Comparison of ENCODE assay signal across 13 cellular contexts in the genomic region with DNA sequence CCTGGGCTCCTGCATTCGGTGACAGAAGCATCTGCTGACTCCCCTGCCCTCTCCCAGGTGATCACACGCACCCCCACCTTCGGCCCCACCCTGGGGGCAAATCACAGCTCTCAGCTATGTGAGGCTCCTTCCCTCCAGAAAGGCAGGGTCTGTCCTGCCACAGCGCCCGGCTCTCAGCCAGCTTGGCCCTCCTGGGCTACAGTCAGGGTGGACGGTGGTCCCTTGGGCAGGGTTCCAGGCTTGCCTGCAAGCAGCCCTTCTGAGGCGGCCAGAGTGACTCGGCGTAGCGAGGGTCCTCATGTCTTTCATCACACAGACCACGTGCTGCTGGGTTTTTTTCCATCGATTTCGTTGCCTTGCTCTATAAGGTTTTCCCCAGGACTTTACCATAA. TPM values are rescaled to one million over a fixed set of nuclear protein-coding genes. Genes with fewer than 3 reads are reported as not detected.
A peak's percentile ranks its signal among the peaks of the same experiment; 100 is the strongest.
DNase-seq lines count a peak whose midpoint lies in the region; ATAC-seq and TF ChIP-seq lines count a peak whose summit lies in the region.
"Had no signal": no experiment of that assay in that cellular context is flagged by ENCODE, and none has a peak within 500 bp of the region (broad histone marks: within the 10 kb centered on the region; RNA-seq: fewer than 3 reads in every experiment).

No MANE protein-coding gene starts in this region.

- ATAC-seq in activated CD8-positive, alpha-beta T cell treated with anti-CD3 and anti-CD28 coated beads, Interleukin-2, amount 10 ng/mL, durations not matched to agents 7 days and 5 days: no peak
- no peak for ATAC-seq in activated CD8-positive, alpha-beta T cell treated with anti-CD3 and anti-CD28 coated beads for 36 hours
- ATAC-seq: GM23338, HepG2 had no signal

- no peaks in the 10 kb centered on the region for H3K27me3 Mint-ChIP-seq in activated CD8-positive, alpha-beta T cell treated with anti-CD3 and anti-CD28 coated beads, Interleukin-2, amount 10 ng/mL, durations not matched to agents 7 days and 5 days (ENCODE audit: low read depth)
- no peaks in the 10 kb centered on the region for H3K27me3 Mint-ChIP-seq in activated CD8-positive, alpha-beta T cell treated with anti-CD3 and anti-CD28 coated beads for 36 hours
- no peaks in the 10 kb centered on the region for H3K27me3 Mint-ChIP-seq in T-helper 2 cell treated with Interferon-gamma antibody and Interleukin-4, amounts not matched to agents 5 μg/mL and 100 μg/mL, for 36 hours (ENCODE audit: low read depth)
- H3K27me3 Mint-ChIP-seq: CD4-positive, alpha-beta memory T cell had no signal

- TF ChIP-seq POLR2A in esophagus muscularis mucosa (IDR thresholded peaks at IDR 0.05; ENCODE audit: low read depth): no peak
- TF ChIP-seq POLR2A in spleen (IDR thresholded peaks at IDR 0.05): no peak

- no peaks in the 10 kb centered on the region for H3K27me3 ChIP-seq in BLaER1 treated with 17β-estradiol and CSF1 and Interleukin-3, amounts not matched to agents 10 nM and 100 nM
- H3K27me3 ChIP-seq in esophagus muscularis mucosa (peaks cover 0 to 40% (median 0%) of the 10 kb centered on the region in 4 donors), spleen (replicated peaks in 1 of 7) (peaks cover 0 to 33% (median 0%) of the 10 kb centered on the region in 7 donors)

- intact Hi-C loops in activated CD8-positive, alpha-beta T cell treated with anti-CD3 and anti-CD28 coated beads for 36 hours (cut with micrococcal nuclease): no loop called here
- intact Hi-C loops in esophagus muscularis mucosa (cut with DNase I) (no loop called here), spleen (cut with DNase I; ENCODE audit: low total_unique reads) (no loop called here)

- H3K4me3 ChIP-seq in BLaER1 treated with 17β-estradiol and CSF1 and Interleukin-3, amounts not matched to agents 10 nM and 100 nM: no peak overlapping the region
- H3K4me3 ChIP-seq in esophagus muscularis mucosa: no peak overlapping the region
- no peak overlapping the region for H3K4me3 ChIP-seq in spleen
- H3K4me3 ChIP-seq: GM23338, HAP-1 had no signal

- no peaks in the 10 kb centered on the region for H3K9me3 ChIP-seq in BLaER1 treated with 17β-estradiol and CSF1 and Interleukin-3, amounts not matched to agents 10 nM and 100 nM (replicated peaks in 1 of 11)
- H3K9me3 ChIP-seq in esophagus muscularis mucosa (no peaks in the 10 kb centered on the region), spleen (no peaks in the 10 kb centered on the region)
- H3K9me3 ChIP-seq: HAP-1 had no signal

- POLR2A ChIA-PET in activated CD8-positive, alpha-beta T cell treated with anti-CD3 and anti-CD28 coated beads, Interleukin-2, amount 10 ng/mL, durations not matched to agents 7 days and 5 days (lab: Charles Lee): no interaction called here
- POLR2A ChIA-PET in activated CD8-positive, alpha-beta T cell treated with anti-CD3 and anti-CD28 coated beads for 36 hours (lab: Charles Lee): no interaction called here

- H3K36me3 Mint-ChIP-seq in activated CD8-positive, alpha-beta T cell treated with anti-CD3 and anti-CD28 coated beads, Interleukin-2, amount 10 ng/mL, durations not matched to agents 7 days and 5 days (ENCODE audit: low read depth): no peaks in the 10 kb centered on the region
- H3K36me3 Mint-ChIP-seq in activated CD8-positive, alpha-beta T cell treated with anti-CD3 and anti-CD28 coated beads for 36 hours (ENCODE audit: low read depth): no peaks in the 10 kb centered on the region
- no peaks in the 10 kb centered on the region for H3K36me3 Mint-ChIP-seq in T-helper 2 cell treated with Interferon-gamma antibody and Interleukin-4, amounts not matched to agents 5 μg/mL and 100 μg/mL, for 36 hours (ENCODE audit: low read depth)
- H3K36me3 Mint-ChIP-seq: CD4-positive, alpha-beta memory T cell had no signal

- H4K20me1 ChIP-seq in BLaER1 treated with 17β-estradiol and CSF1 and Interleukin-3, amounts not matched to agents 10 nM and 100 nM: peaks cover 0 to 5% (median 0%) of the 10 kb centered on the region in 11 experiments; a peak in 1 of 22 replicates

- no peak for TF ChIP-seq CTCF in activated CD8-positive, alpha-beta T cell treated with anti-CD3 and anti-CD28 coated beads for 36 hours (IDR thresholded peaks at IDR 0.05)
- TF ChIP-seq CTCF in esophagus muscularis mucosa (IDR thresholded peaks at IDR 0.05) (no peak), spleen (IDR thresholded peaks at IDR 0.05 in 8 of 11, conservative IDR thresholded peaks at IDR 0.05 in 3 of 11) (no peak)

- H3K27ac Mint-ChIP-seq in activated CD8-positive, alpha-beta T cell treated with anti-CD3 and anti-CD28 coated beads, Interleukin-2, amount 10 ng/mL, durations not matched to agents 7 days and 5 days: no peak overlapping the region
- H3K27ac Mint-ChIP-seq in activated CD8-positive, alpha-beta T cell treated with anti-CD3 and anti-CD28 coated beads for 36 hours: no peak overlapping the region
- H3K27ac Mint-ChIP-seq in T-helper 2 cell treated with Interferon-gamma antibody and Interleukin-4, amounts not matched to agents 5 μg/mL and 100 μg/mL, for 36 hours: no peak overlapping the region
- H3K27ac Mint-ChIP-seq: CD4-positive, alpha-beta memory T cell; GM23338 had no signal

- H3K4me1 ChIP-seq in BLaER1 treated with 17β-estradiol and CSF1 and Interleukin-3, amounts not matched to agents 10 nM and 100 nM: peaks cover 32 to 48% (median 45%) of the 10 kb centered on the region in 10 experiments
- H3K4me1 ChIP-seq in esophagus muscularis mucosa (no peaks in the 10 kb centered on the region), spleen (no peaks in the 10 kb centered on the region)
- H3K4me1 ChIP-seq: HAP-1 had no signal

- peak; percentile 5 for DNase-seq in activated CD8-positive, alpha-beta T cell treated with anti-CD3 and anti-CD28 coated beads, Interleukin-2, amount 10 ng/mL, durations not matched to agents 7 days and 5 days
- DNase-seq in activated CD8-positive, alpha-beta T cell treated with anti-CD3 and anti-CD28 coated beads for 36 hours: no peak
- peak; percentile 82 for DNase-seq in esophagus muscularis mucosa (ENCODE audit: extremely low spot score)
- peak; percentile 69 for DNase-seq in spleen
- no peak for DNase-seq in T-helper 2 cell treated with Interferon-gamma antibody and Interleukin-4, amounts not matched to agents 5 μg/mL and 100 μg/mL, for 36 hours (ENCODE audit: low spot score)
- no peak for DNase-seq in cerebellar cortex (ENCODE audit: low spot score)
- DNase-seq: CD4-positive, alpha-beta memory T cell; DMS79 had no signal

- no peak for TF ChIP-seq EP300 in esophagus muscularis mucosa (IDR thresholded peaks at IDR 0.05)

- H3K9me3 Mint-ChIP-seq in activated CD8-positive, alpha-beta T cell treated with anti-CD3 and anti-CD28 coated beads, Interleukin-2, amount 10 ng/mL, durations not matched to agents 7 days and 5 days (ENCODE audit: insufficient read depth): no peaks in the 10 kb centered on the region
- no peaks in the 10 kb centered on the region for H3K9me3 Mint-ChIP-seq in activated CD8-positive, alpha-beta T cell treated with anti-CD3 and anti-CD28 coated beads for 36 hours
- H3K9me3 Mint-ChIP-seq in T-helper 2 cell treated with Interferon-gamma antibody and Interleukin-4, amounts not matched to agents 5 μg/mL and 100 μg/mL, for 36 hours: no peaks in the 10 kb centered on the region
- H3K9me3 Mint-ChIP-seq: CD4-positive, alpha-beta memory T cell; GM23338 had no signal

- no peak overlapping the region for H3K27ac ChIP-seq in BLaER1 treated with 17β-estradiol and CSF1 and Interleukin-3, amounts not matched to agents 10 nM and 100 nM
- H3K27ac ChIP-seq in esophagus muscularis mucosa (replicated peaks in 1 of 4) (no peak overlapping the region), spleen (no peak overlapping the region)
- H3K27ac ChIP-seq: C4-2B had no signal

- no peak overlapping the region for H3K4me3 Mint-ChIP-seq in activated CD8-positive, alpha-beta T cell treated with anti-CD3 and anti-CD28 coated beads, Interleukin-2, amount 10 ng/mL, durations not matched to agents 7 days and 5 days
- no peak overlapping the region for H3K4me3 Mint-ChIP-seq in activated CD8-positive, alpha-beta T cell treated with anti-CD3 and anti-CD28 coated beads for 36 hours
- H3K4me3 Mint-ChIP-seq in T-helper 2 cell treated with Interferon-gamma antibody and Interleukin-4, amounts not matched to agents 5 μg/mL and 100 μg/mL, for 36 hours: no peak overlapping the region
- H3K4me3 Mint-ChIP-seq: CD4-positive, alpha-beta memory T cell; GM23338 had no signal

- H3K36me3 ChIP-seq in BLaER1 treated with 17β-estradiol and CSF1 and Interleukin-3, amounts not matched to agents 10 nM and 100 nM: no peaks in the 10 kb centered on the region
- H3K36me3 ChIP-seq in esophagus muscularis mucosa: no peaks in the 10 kb centered on the region
- no peaks in the 10 kb centered on the region for H3K36me3 ChIP-seq in spleen
- H3K36me3 ChIP-seq: HAP-1 had no signal

- WGBS in esophagus muscularis mucosa: 81% methylated on average over 13 of the region's 13 CpGs
- 84 to 91% (median 88%) methylated on average over 11 to 13 of the region's 13 CpGs for WGBS in spleen, 5 donors

- peaks cover 7% of the 10 kb centered on the region for H3K4me1 Mint-ChIP-seq in activated CD8-positive, alpha-beta T cell treated with anti-CD3 and anti-CD28 coated beads, Interleukin-2, amount 10 ng/mL, durations not matched to agents 7 days and 5 days (ENCODE audit: low read depth)
- H3K4me1 Mint-ChIP-seq in activated CD8-positive, alpha-beta T cell treated with anti-CD3 and anti-CD28 coated beads for 36 hours (ENCODE audit: low read depth): peaks cover 6% of the 10 kb centered on the region
- H3K4me1 Mint-ChIP-seq in T-helper 2 cell treated with Interferon-gamma antibody and Interleukin-4, amounts not matched to agents 5 μg/mL and 100 μg/mL, for 36 hours (ENCODE audit: low read depth): peaks cover 5% of the 10 kb centered on the region
- H3K4me1 Mint-ChIP-seq: GM23338 had no signal

- H3K4me2 ChIP-seq in BLaER1 treated with 17β-estradiol and CSF1 and Interleukin-3, amounts not matched to agents 10 nM and 100 nM: peak overlapping the region in 8 of 11 experiments; percentile 47 to 68 (median 60); a peak in 9 of 22 replicates
- H3K4me2 ChIP-seq: GM23338 had no signal

- CTCF ChIA-PET in activated CD8-positive, alpha-beta T cell treated with anti-CD3 and anti-CD28 coated beads, Interleukin-2, amount 10 ng/mL, durations not matched to agents 7 days and 5 days (lab: Charles Lee): no interaction called here
- CTCF ChIA-PET in activated CD8-positive, alpha-beta T cell treated with anti-CD3 and anti-CD28 coated beads for 36 hours (lab: Charles Lee): no interaction called here

- H3K9ac ChIP-seq in BLaER1 treated with 17β-estradiol and CSF1 and Interleukin-3, amounts not matched to agents 10 nM and 100 nM: no peak overlapping the region

RNA-seq across cellular contexts. Expression of a gene that starts 53.6 kb away (rescaled TPM):
- not detected for total RNA-seq in activated CD8-positive, alpha-beta T cell treated with anti-CD3 and anti-CD28 coated beads, Interleukin-2, amount 10 ng/mL, durations not matched to agents 7 days and 5 days
- not detected for total RNA-seq in activated CD8-positive, alpha-beta T cell treated with anti-CD3 and anti-CD28 coated beads for 36 hours
- total RNA-seq in esophagus muscularis mucosa (1 to 10 TPM; 2.9 to 7.3 (median 5.2) TPM), spleen (under 1 TPM in 1 of 7 donors, not detected in 6; 0.20 TPM)
- polyA plus RNA-seq in spleen: under 1 TPM; 0.02 to 0.19 (median 0.08) TPM
- total RNA-seq: CD4-positive, alpha-beta memory T cell; HepG2 had no signal
- polyA plus RNA-seq: CD4-positive, alpha-beta memory T cell; HepG2 had no signal

Comparison
In these comparisons a context has a peak if more than half of its experiments do, and no peak if none do; other contexts are left out.
1. DNase-seq: peak in activated CD8-positive, alpha-beta T cell treated with anti-CD3 and anti-CD28 coated beads, Interleukin-2, amount 10 ng/mL, durations not matched to agents 7 days and 5 days (single experiment), esophagus muscularis mucosa (single experiment) and spleen (single experiment); none in activated CD8-positive, alpha-beta T cell treated with anti-CD3 and anti-CD28 coated beads for 36 hours (single experiment), T-helper 2 cell treated with Interferon-gamma antibody and Interleukin-4, amounts not matched to agents 5 μg/mL and 100 μg/mL, for 36 hours (single experiment) and cerebellar cortex (single experiment).